Comparison of ENCODE assay signal across 8 cellular contexts in genomic region chr13:29901714-29902631, GRCh38.
DNase-seq lines count a peak whose midpoint lies in the region; ATAC-seq and TF ChIP-seq lines count a peak whose summit lies in the region.

No MANE protein-coding gene starts in this region.

- H3K27me3 ChIP-seq in neutrophil = no peaks in the 10 kb centered on the region

- no peak for ATAC-seq in GM19023 (IDR thresholded peaks at IDR 0.05; ENCODE audit: unreplicated experiment)
- no peak for ATAC-seq in HG03439 (IDR thresholded peaks at IDR 0.05; ENCODE audit: unreplicated experiment)
- ATAC-seq in HG03280 (IDR thresholded peaks at IDR 0.05; ENCODE audit: unreplicated experiment) = no peak

- peak overlapping the region; percentile 32 to 41 for H3K4me3 ChIP-seq in neutrophil (ENCODE audit: low read depth in 1 of 2, low read length in 1 of 2)

- peak overlapping the region; percentile 76 for H3K27ac ChIP-seq in neutrophil

- DNase-seq in SIG-M5 treated with dmso at 0.1 percent for 504 hours (lab: John Stamatoyannopoulos, UW; ENCODE audit: unreplicated experiment) (peak; percentile 37), SIG-M5 (lab: John Stamatoyannopoulos, UW) (no peak), RPMI8226 (peak; percentile 47), brain pericyte (ENCODE audit: low read depth, low spot score) (peak; percentile 47)

- H3K36me3 ChIP-seq in neutrophil = no peaks in the 10 kb centered on the region

- TF ChIP-seq CTCF in neutrophil (IDR thresholded peaks at IDR 0.05) = no peak

- no peaks in the 10 kb centered on the region for H3K9me3 ChIP-seq in neutrophil

- peaks cover 47 to 55% of the 10 kb centered on the region in 2 experiments for H3K4me1 ChIP-seq in neutrophil (ENCODE audit: control insufficient read depth in 1 of 2, insufficient read depth in 1 of 2, low read depth in 1 of 2, low read length in 1 of 2)
